In the genomic region with DNA sequence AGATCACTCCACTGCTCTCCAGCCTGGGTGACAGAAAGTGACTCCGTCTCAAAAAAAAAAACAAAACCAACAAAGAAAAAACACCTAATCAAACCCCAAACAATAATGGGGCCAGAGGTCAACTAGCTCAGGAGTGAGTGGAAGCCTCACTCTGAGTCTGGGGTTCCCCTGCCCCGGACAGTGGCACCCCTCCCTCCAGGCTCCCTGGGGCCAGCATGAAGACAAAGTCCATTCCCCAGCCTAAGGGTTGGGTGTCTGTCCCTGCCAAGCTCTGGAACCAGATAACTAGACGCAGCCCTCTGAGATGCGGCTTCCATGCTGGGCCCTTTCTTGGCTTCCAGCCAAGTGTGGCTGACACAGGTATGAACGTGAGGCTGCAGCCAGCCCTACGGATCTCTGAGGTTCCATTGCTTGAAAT, we compare ENCODE assay signal across 12 cellular contexts. TPM values are rescaled to one million over a fixed set of nuclear protein-coding genes. Genes with fewer than 3 reads are reported as not detected.
A peak's percentile ranks its signal among the peaks of the same experiment; 100 is the strongest.
DNase-seq lines count a peak whose midpoint lies in the region; ATAC-seq and TF ChIP-seq lines count a peak whose summit lies in the region.
"Had no signal": no experiment of that assay in that cellular context is flagged by ENCODE, and none has a peak within 500 bp of the region (broad histone marks: within the 10 kb centered on the region; RNA-seq: fewer than 3 reads in every experiment).

No MANE protein-coding gene starts in this region.

- DNase-seq in NCI-H1417 (lab: John Stamatoyannopoulos, UW) = peak; percentile 37 to 70 (median 53)
- no peak for DNase-seq in NCI-H1417 treated with DMSO at 0.1 percent for 48 hours (lab: John Stamatoyannopoulos, UW)
- DNase-seq in SK-N-DZ (ENCODE audit: low spot score) = peak; percentile 71
- peak in 2 of 3 donors; percentile 79 to 82 for DNase-seq in mucosa of descending colon
- DNase-seq in NCI-H2081 treated with DMSO at 0.1 percent for 48 hours (lab: John Stamatoyannopoulos, UW) = no peak
- no peak for DNase-seq in GM19238 (ENCODE audit: insufficient read length, low spot score)
- DNase-seq in chondrocyte (ENCODE audit: low spot score) = no peak
- DNase-seq: activated CD8-positive, alpha-beta memory T cell treated with anti-CD3 and anti-CD28 coated beads, Interleukin-2, amount 50 U/mL, for 4 hours; brain microvascular endothelial cell; esophagus squamous epithelium had no signal

- no peak overlapping the region for H3K4me3 Mint-ChIP-seq in chondrocyte (ENCODE audit: unreplicated experiment)

- no peak for TF ChIP-seq EP300 in Ishikawa (IDR thresholded peaks at IDR 0.05; ENCODE audit: borderline replicate concordance)

- TF ChIP-seq CTCF in mucosa of descending colon (IDR thresholded peaks at IDR 0.05) (no peak), chondrocyte (IDR thresholded peaks at IDR 0.05) (no peak)

- no peaks in the 10 kb centered on the region for H3K36me3 ChIP-seq in mucosa of descending colon (ENCODE audit: low read depth)

- H3K4me1 ChIP-seq in mucosa of descending colon (ENCODE audit: low read depth) = peaks cover 18% of the 10 kb centered on the region

- ATAC-seq in mucosa of descending colon = peak; percentile 44

- H3K9me3 ChIP-seq in mucosa of descending colon = no peaks in the 10 kb centered on the region
- H3K9me3 ChIP-seq: neutrophil had no signal

- intact Hi-C loops in mucosa of descending colon (cut with DNase I, micrococcal nuclease) = no loop called here

- H3K27ac Mint-ChIP-seq in chondrocyte (ENCODE audit: unreplicated experiment) = no peak overlapping the region

- no peaks in the 10 kb centered on the region for H3K27me3 Mint-ChIP-seq in chondrocyte (ENCODE audit: low read depth)

- no peak for TF ChIP-seq RAD21 in Ishikawa (IDR thresholded peaks at IDR 0.05; ENCODE audit: low read depth)

- no peak overlapping the region for H3K4me3 ChIP-seq in mucosa of descending colon
- H3K4me3 ChIP-seq: esophagus squamous epithelium had no signal

- H3K36me3 Mint-ChIP-seq in chondrocyte (ENCODE audit: low read depth) = peaks cover 14% of the 10 kb centered on the region

- no peaks in the 10 kb centered on the region for H3K4me1 Mint-ChIP-seq in chondrocyte (ENCODE audit: low read depth)

- no peaks in the 10 kb centered on the region for H3K9me3 Mint-ChIP-seq in chondrocyte (ENCODE audit: low read depth)

TF ChIP-seq in Ishikawa, 13 proteins besides CTCF, POLR2A, EP300 and RAD21:
- TF ChIP-seq FOXM1 (IDR thresholded peaks at IDR 0.05; ENCODE audit: borderline replicate concordance, low read depth) (no peak), ZBTB7A (IDR thresholded peaks at IDR 0.05; ENCODE audit: low read depth) (no peak), NFIC (IDR thresholded peaks at IDR 0.05) (peak; percentile 92)
TF ChIP-seq in Ishikawa: peak in this region for 1.

RNA-seq across cellular contexts. Expression of gene FUOM, which starts 1.7 kb away (rescaled TPM):
- not detected in 2 replicates for polyA plus RNA-seq in SK-N-DZ (2014; cell fraction: cytosol; rRNA removed)
- polyA plus RNA-seq in SK-N-DZ (2014; cell fraction: nucleus; rRNA removed) = not detected in 2 replicates
- total RNA-seq in mucosa of descending colon = 10 to 100 TPM; 13.5 to 22.2 (median 18.8) TPM
- total RNA-seq in chondrocyte = 29.9 to 34.4 TPM (median 32.2 TPM) in 3 replicates

RNA-seq across cellular contexts. Expression of gene PRAP1, which starts 12.4 kb away (rescaled TPM):
- polyA plus RNA-seq in SK-N-DZ (2014; cell fraction: cytosol; rRNA removed) = 1.4 and 3.7 TPM in 2 replicates
- 0.29 and 0.78 TPM in 2 replicates for polyA plus RNA-seq in SK-N-DZ (2014; cell fraction: nucleus; rRNA removed)
- total RNA-seq in mucosa of descending colon = 100 to 1,000 TPM in 2 of 3 donors, 10 to 100 TPM in 1; 69.0 to 215 (median 106) TPM
- not detected in 3 replicates for total RNA-seq in chondrocyte
- total RNA-seq: esophagus squamous epithelium had no signal

RNA-seq across cellular contexts. Expression of gene ECHS1, which starts 13.6 kb away (rescaled TPM):
- 113 and 123 TPM in 2 replicates for polyA plus RNA-seq in SK-N-DZ (2014; cell fraction: cytosol; rRNA removed)
- 64.1 and 71.8 TPM in 2 replicates for polyA plus RNA-seq in SK-N-DZ (2014; cell fraction: nucleus; rRNA removed)
- total RNA-seq in mucosa of descending colon = 100 to 1,000 TPM in 2 of 3 donors, 10 to 100 TPM in 1; 97.7 to 180 (median 151) TPM
- 57.6 to 67.8 TPM (median 58.9 TPM) in 3 replicates for total RNA-seq in chondrocyte

RNA-seq across cellular contexts. Expression of gene PAOX, which starts 19.5 kb away (rescaled TPM):
- polyA plus RNA-seq in SK-N-DZ (2014; cell fraction: cytosol; rRNA removed) = 8.7 and 9.0 TPM in 2 replicates
- polyA plus RNA-seq in SK-N-DZ (2014; cell fraction: nucleus; rRNA removed) = 9.2 and 11.3 TPM in 2 replicates
- total RNA-seq in mucosa of descending colon = 1 to 10 TPM; 7.5 to 9.3 (median 8.3) TPM
- total RNA-seq in chondrocyte = 5.9 to 7.6 TPM (median 6.3 TPM) in 3 replicates

RNA-seq across cellular contexts. Expression of gene CALY, which starts 22.9 kb away (rescaled TPM):
- polyA plus RNA-seq in SK-N-DZ (2014; cell fraction: cytosol; rRNA removed) = 23.7 and 70.7 TPM in 2 replicates
- 24.2 and 37.3 TPM in 2 replicates for polyA plus RNA-seq in SK-N-DZ (2014; cell fraction: nucleus; rRNA removed)
- 1 to 10 TPM in 2 of 3 donors, not detected in 1; 1.1 to 7.5 TPM for total RNA-seq in mucosa of descending colon
- total RNA-seq in chondrocyte = 7.3 to 13.5 TPM (median 8.9 TPM) in 3 replicates
- total RNA-seq: esophagus squamous epithelium had no signal

Comparison
In these comparisons a context has a peak if more than half of its experiments do, and no peak if none do; other contexts are left out.
1. DNase-seq: peak in NCI-H1417 (3 of 3), SK-N-DZ (single experiment) and mucosa of descending colon (2 of 3); none in NCI-H1417 treated with DMSO at 0.1 percent for 48 hours (single experiment), NCI-H2081 treated with DMSO at 0.1 percent for 48 hours (single experiment), GM19238 (single experiment) and chondrocyte (single experiment).
2. RNA of gene PRAP1, which starts 12.4 kb away (total RNA-seq): 69.0 to 215 TPM in mucosa of descending colon; not detected in chondrocyte; every median in the first group is over 10 times any median in the second.